In the genomic region with DNA sequence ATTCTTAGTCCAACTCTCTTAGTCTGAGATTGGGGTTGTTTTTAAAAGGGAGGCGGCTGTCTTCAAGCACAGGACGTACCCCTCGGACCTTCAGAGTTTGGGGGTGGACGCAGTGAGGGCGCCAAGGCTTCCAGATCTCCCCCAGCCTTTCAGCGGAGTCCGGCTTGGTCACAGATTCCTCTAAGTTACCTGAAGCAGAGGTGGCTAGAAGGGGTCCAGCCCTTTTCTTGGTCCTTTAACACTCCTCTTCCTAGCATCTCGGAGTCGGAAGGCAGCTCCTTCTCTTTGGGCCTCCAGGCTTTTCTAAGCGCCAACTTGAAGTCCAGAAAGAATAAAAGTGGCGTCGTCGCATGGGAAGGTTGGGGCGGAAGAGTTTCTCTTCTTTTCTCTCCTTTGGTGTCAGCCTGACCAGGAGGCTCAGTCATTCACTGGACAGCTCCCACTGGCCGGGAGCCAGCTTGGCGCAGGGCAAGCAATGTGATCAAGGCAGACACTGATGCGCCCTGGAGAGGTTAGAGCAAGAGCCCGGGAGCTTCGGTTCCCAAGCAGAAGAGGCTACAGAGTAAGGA, we compare ENCODE assay signal across 1 cellular context.
A peak's percentile ranks its signal among the peaks of the same experiment; 100 is the strongest.
TF ChIP-seq lines count a peak whose summit lies in the region.

No MANE protein-coding gene starts in this region.

TF ChIP-seq in WTC11, 78 proteins besides CTCF, POLR2A, EP300 and RAD21 (continued from another document):
- TF ChIP-seq, protein P1, sequence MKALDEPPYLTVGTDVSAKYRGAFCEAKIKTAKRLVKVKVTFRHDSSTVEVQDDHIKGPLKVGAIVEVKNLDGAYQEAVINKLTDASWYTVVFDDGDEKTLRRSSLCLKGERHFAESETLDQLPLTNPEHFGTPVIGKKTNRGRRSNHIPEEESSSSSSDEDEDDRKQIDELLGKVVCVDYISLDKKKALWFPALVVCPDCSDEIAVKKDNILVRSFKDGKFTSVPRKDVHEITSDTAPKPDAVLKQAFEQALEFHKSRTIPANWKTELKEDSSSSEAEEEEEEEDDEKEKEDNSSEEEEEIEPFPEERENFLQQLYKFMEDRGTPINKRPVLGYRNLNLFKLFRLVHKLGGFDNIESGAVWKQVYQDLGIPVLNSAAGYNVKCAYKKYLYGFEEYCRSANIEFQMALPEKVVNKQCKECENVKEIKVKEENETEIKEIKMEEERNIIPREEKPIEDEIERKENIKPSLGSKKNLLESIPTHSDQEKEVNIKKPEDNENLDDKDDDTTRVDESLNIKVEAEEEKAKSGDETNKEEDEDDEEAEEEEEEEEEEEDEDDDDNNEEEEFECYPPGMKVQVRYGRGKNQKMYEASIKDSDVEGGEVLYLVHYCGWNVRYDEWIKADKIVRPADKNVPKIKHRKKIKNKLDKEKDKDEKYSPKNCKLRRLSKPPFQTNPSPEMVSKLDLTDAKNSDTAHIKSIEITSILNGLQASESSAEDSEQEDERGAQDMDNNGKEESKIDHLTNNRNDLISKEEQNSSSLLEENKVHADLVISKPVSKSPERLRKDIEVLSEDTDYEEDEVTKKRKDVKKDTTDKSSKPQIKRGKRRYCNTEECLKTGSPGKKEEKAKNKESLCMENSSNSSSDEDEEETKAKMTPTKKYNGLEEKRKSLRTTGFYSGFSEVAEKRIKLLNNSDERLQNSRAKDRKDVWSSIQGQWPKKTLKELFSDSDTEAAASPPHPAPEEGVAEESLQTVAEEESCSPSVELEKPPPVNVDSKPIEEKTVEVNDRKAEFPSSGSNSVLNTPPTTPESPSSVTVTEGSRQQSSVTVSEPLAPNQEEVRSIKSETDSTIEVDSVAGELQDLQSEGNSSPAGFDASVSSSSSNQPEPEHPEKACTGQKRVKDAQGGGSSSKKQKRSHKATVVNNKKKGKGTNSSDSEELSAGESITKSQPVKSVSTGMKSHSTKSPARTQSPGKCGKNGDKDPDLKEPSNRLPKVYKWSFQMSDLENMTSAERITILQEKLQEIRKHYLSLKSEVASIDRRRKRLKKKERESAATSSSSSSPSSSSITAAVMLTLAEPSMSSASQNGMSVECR (CRISPR knock-in tag; IDR thresholded peaks at IDR 0.05; ENCODE audit: borderline replicate concordance) = 0 out of 2 replicates have a peak, but pooled peaks have one; percentile 21
- no peak for TF ChIP-seq JUN (CRISPR knock-in tag; IDR thresholded peaks at IDR 0.05)
- TF ChIP-seq SOX15 (CRISPR knock-in tag; IDR thresholded peaks at IDR 0.05) = no peak
- TF ChIP-seq, protein P2, sequence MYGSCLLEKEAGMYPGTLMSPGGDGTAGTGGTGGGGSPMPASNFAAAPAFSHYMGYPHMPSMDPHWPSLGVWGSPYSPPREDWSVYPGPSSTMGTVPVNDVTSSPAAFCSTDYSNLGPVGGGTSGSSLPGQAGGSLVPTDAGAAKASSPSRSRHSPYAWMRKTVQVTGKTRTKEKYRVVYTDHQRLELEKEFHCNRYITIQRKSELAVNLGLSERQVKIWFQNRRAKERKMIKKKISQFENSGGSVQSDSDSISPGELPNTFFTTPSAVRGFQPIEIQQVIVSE (CRISPR knock-in tag; IDR thresholded peaks at IDR 0.05; ENCODE audit: borderline replicate concordance) = no peak
- TF ChIP-seq, protein P3, sequence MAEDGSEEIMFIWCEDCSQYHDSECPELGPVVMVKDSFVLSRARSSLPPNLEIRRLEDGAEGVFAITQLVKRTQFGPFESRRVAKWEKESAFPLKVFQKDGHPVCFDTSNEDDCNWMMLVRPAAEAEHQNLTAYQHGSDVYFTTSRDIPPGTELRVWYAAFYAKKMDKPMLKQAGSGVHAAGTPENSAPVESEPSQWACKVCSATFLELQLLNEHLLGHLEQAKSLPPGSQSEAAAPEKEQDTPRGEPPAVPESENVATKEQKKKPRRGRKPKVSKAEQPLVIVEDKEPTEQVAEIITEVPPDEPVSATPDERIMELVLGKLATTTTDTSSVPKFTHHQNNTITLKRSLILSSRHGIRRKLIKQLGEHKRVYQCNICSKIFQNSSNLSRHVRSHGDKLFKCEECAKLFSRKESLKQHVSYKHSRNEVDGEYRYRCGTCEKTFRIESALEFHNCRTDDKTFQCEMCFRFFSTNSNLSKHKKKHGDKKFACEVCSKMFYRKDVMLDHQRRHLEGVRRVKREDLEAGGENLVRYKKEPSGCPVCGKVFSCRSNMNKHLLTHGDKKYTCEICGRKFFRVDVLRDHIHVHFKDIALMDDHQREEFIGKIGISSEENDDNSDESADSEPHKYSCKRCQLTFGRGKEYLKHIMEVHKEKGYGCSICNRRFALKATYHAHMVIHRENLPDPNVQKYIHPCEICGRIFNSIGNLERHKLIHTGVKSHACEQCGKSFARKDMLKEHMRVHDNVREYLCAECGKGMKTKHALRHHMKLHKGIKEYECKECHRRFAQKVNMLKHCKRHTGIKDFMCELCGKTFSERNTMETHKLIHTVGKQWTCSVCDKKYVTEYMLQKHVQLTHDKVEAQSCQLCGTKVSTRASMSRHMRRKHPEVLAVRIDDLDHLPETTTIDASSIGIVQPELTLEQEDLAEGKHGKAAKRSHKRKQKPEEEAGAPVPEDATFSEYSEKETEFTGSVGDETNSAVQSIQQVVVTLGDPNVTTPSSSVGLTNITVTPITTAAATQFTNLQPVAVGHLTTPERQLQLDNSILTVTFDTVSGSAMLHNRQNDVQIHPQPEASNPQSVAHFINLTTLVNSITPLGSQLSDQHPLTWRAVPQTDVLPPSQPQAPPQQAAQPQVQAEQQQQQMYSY (CRISPR knock-in tag; IDR thresholded peaks at IDR 0.05) = peak; percentile 45; the same call in 1 of the 2 replicates
- no peak for TF ChIP-seq TP53 (CRISPR knock-in tag; IDR thresholded peaks at IDR 0.05)
TF ChIP-seq in WTC11: peak in this region for 2.
